Comparison of ENCODE assay signal across 1 cellular context in the genomic region with DNA sequence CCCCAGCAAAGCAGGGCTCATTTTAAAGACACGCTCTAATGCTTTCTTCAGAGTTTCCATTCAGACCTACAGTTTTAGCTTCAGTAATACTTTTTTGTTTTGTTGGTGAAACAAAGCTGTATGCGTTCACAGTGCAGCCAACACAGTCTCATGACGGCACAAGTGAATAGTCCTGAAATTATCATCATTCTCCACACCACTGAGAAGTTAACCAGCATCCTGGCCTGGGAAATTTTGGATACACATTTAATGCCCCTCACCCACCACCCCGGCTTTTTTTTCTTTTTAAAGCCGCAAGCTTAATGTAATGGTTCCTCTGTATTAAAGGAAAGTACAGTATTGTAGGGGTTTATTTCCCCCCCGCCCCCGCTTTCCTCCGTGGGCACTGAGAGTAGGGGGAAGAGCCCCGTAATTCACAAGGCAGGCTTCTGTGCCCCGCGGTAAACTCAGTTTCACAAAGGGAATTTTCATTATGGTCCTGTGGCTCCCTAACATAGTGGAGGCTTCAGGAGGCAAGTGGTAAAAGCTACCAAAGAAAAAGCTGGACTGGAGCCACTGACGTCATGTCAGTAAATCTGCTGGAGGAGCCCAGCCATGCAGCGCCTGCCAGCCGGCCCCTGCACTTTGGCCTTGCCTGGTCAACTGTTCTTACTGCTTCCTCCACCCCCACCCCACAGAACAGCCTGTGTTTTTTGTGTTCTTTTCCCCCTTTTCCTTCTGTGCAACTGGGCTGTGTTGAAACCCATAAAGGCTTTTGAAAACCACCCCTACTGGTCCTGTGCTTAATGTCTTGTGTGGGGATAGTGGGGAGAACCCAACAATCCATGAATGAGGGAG.
TF ChIP-seq lines count a peak whose summit lies in the region.

No MANE protein-coding gene starts in this region.

TF ChIP-seq in HepG2, 621 proteins besides CTCF, POLR2A, EP300 and RAD21 (continued from another document and continues in another):
- no peak for TF ChIP-seq THAP9 (CRISPR knock-in tag; IDR thresholded peaks at IDR 0.05; ENCODE audit: borderline replicate concordance)
- no peak for TF ChIP-seq RFXAP (CRISPR knock-in tag; IDR thresholded peaks at IDR 0.05; ENCODE audit: borderline replicate concordance)
- no peak for TF ChIP-seq JDP2 (CRISPR knock-in tag; IDR thresholded peaks at IDR 0.05; ENCODE audit: borderline replicate concordance)
- TF ChIP-seq FOXP4 (CRISPR knock-in tag; IDR thresholded peaks at IDR 0.05): no peak; the same call in 1 of the 2 replicates
- TF ChIP-seq ZNF33A (CRISPR knock-in tag; IDR thresholded peaks at IDR 0.05; ENCODE audit: borderline replicate concordance): no peak
- no peak for TF ChIP-seq PAF1 (CRISPR knock-in tag; IDR thresholded peaks at IDR 0.05)
- no peak for TF ChIP-seq RAD51 (IDR thresholded peaks at IDR 0.05; ENCODE audit: borderline replicate concordance)
- TF ChIP-seq ZFY (CRISPR knock-in tag; IDR thresholded peaks at IDR 0.05): no peak; the same call in 1 of the 2 replicates
- TF ChIP-seq SRSF1 (optimal IDR thresholded peaks at IDR 0.05; ENCODE audit: low read depth, low read length): no peak
- TF ChIP-seq ATF5 (CRISPR knock-in tag; IDR thresholded peaks at IDR 0.05; ENCODE audit: low read depth): no peak
- no peak for TF ChIP-seq ZNF280D (CRISPR knock-in tag; IDR thresholded peaks at IDR 0.05)
- no peak for TF ChIP-seq ZMAT5 (CRISPR knock-in tag; IDR thresholded peaks at IDR 0.05; ENCODE audit: borderline replicate concordance, low read depth)
- no peak for TF ChIP-seq GLMP (CRISPR knock-in tag; IDR thresholded peaks at IDR 0.05; ENCODE audit: borderline replicate concordance)
- TF ChIP-seq, protein P1, sequence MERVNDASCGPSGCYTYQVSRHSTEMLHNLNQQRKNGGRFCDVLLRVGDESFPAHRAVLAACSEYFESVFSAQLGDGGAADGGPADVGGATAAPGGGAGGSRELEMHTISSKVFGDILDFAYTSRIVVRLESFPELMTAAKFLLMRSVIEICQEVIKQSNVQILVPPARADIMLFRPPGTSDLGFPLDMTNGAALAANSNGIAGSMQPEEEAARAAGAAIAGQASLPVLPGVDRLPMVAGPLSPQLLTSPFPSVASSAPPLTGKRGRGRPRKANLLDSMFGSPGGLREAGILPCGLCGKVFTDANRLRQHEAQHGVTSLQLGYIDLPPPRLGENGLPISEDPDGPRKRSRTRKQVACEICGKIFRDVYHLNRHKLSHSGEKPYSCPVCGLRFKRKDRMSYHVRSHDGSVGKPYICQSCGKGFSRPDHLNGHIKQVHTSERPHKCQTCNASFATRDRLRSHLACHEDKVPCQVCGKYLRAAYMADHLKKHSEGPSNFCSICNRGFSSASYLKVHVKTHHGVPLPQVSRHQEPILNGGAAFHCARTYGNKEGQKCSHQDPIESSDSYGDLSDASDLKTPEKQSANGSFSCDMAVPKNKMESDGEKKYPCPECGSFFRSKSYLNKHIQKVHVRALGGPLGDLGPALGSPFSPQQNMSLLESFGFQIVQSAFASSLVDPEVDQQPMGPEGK (CRISPR knock-in tag; IDR thresholded peaks at IDR 0.05): peak; percentile 81
- TF ChIP-seq, protein P2, sequence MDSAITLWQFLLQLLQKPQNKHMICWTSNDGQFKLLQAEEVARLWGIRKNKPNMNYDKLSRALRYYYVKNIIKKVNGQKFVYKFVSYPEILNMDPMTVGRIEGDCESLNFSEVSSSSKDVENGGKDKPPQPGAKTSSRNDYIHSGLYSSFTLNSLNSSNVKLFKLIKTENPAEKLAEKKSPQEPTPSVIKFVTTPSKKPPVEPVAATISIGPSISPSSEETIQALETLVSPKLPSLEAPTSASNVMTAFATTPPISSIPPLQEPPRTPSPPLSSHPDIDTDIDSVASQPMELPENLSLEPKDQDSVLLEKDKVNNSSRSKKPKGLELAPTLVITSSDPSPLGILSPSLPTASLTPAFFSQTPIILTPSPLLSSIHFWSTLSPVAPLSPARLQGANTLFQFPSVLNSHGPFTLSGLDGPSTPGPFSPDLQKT (CRISPR knock-in tag; IDR thresholded peaks at IDR 0.05; ENCODE audit: borderline replicate concordance): no peak
- 0 out of 2 replicates have a peak, but pooled peaks have one; percentile 46 for TF ChIP-seq IRF2 (CRISPR knock-in tag; IDR thresholded peaks at IDR 0.05)
- no peak for TF ChIP-seq ZNF549 (CRISPR knock-in tag; IDR thresholded peaks at IDR 0.05)
- TF ChIP-seq NKX3-1 (CRISPR knock-in tag; IDR thresholded peaks at IDR 0.05): no peak
- TF ChIP-seq IKZF1 (IDR thresholded peaks at IDR 0.05): no peak
- peak; percentile 7; the same call in 1 of the 2 replicates for TF ChIP-seq RXRB (CRISPR knock-in tag; IDR thresholded peaks at IDR 0.05; ENCODE audit: borderline replicate concordance)
- TF ChIP-seq, protein P3, sequence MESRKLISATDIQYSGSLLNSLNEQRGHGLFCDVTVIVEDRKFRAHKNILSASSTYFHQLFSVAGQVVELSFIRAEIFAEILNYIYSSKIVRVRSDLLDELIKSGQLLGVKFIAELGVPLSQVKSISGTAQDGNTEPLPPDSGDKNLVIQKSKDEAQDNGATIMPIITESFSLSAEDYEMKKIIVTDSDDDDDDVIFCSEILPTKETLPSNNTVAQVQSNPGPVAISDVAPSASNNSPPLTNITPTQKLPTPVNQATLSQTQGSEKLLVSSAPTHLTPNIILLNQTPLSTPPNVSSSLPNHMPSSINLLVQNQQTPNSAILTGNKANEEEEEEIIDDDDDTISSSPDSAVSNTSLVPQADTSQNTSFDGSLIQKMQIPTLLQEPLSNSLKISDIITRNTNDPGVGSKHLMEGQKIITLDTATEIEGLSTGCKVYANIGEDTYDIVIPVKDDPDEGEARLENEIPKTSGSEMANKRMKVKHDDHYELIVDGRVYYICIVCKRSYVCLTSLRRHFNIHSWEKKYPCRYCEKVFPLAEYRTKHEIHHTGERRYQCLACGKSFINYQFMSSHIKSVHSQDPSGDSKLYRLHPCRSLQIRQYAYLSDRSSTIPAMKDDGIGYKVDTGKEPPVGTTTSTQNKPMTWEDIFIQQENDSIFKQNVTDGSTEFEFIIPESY (CRISPR knock-in tag; IDR thresholded peaks at IDR 0.05): no peak
- TF ChIP-seq DNMT1 (CRISPR knock-in tag; IDR thresholded peaks at IDR 0.05): no peak
- TF ChIP-seq YEATS2 (CRISPR knock-in tag; IDR thresholded peaks at IDR 0.05; ENCODE audit: borderline replicate concordance): no peak
- TF ChIP-seq, protein P4, sequence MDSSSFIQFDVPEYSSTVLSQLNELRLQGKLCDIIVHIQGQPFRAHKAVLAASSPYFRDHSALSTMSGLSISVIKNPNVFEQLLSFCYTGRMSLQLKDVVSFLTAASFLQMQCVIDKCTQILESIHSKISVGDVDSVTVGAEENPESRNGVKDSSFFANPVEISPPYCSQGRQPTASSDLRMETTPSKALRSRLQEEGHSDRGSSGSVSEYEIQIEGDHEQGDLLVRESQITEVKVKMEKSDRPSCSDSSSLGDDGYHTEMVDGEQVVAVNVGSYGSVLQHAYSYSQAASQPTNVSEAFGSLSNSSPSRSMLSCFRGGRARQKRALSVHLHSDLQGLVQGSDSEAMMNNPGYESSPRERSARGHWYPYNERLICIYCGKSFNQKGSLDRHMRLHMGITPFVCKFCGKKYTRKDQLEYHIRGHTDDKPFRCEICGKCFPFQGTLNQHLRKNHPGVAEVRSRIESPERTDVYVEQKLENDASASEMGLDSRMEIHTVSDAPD (CRISPR knock-in tag; IDR thresholded peaks at IDR 0.05): no peak
- no peak for TF ChIP-seq SAFB2 (CRISPR knock-in tag; IDR thresholded peaks at IDR 0.05; ENCODE audit: borderline replicate concordance, low read depth)
- peak; percentile 30; the same call in 1 of the 2 replicates for TF ChIP-seq KDM2A (CRISPR knock-in tag; IDR thresholded peaks at IDR 0.05; ENCODE audit: borderline replicate concordance, low read depth)
- TF ChIP-seq, protein P5, sequence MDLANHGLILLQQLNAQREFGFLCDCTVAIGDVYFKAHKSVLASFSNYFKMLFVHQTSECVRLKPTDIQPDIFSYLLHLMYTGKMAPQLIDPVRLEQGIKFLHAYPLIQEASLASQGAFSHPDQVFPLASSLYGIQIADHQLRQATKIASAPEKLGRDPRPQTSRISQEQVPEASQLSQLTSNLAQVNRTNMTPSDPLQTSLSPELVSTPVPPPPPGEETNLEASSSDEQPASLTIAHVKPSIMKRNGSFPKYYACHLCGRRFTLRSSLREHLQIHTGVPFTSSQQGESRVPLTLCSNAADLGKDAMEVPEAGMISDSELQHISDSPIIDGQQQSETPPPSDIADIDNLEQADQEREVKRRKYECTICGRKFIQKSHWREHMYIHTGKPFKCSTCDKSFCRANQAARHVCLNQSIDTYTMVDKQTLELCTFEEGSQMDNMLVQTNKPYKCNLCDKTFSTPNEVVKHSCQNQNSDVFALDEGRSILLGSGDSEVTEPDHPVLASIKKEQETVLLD (CRISPR knock-in tag; IDR thresholded peaks at IDR 0.05; ENCODE audit: low read depth): no peak
- TF ChIP-seq, protein P6, sequence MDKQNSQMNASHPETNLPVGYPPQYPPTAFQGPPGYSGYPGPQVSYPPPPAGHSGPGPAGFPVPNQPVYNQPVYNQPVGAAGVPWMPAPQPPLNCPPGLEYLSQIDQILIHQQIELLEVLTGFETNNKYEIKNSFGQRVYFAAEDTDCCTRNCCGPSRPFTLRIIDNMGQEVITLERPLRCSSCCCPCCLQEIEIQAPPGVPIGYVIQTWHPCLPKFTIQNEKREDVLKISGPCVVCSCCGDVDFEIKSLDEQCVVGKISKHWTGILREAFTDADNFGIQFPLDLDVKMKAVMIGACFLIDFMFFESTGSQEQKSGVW (CRISPR knock-in tag; IDR thresholded peaks at IDR 0.05; ENCODE audit: borderline replicate concordance): no peak
- no peak for TF ChIP-seq ARNTL (CRISPR knock-in tag; IDR thresholded peaks at IDR 0.05)
- TF ChIP-seq ERF (CRISPR knock-in tag; IDR thresholded peaks at IDR 0.05): peak; percentile 74
- no peak for TF ChIP-seq TSC22D2 (CRISPR knock-in tag; IDR thresholded peaks at IDR 0.05; ENCODE audit: borderline replicate concordance)
- TF ChIP-seq ELF4 (CRISPR knock-in tag; IDR thresholded peaks at IDR 0.05; ENCODE audit: borderline replicate concordance): no peak
- no peak for TF ChIP-seq BHLHE40 (IDR thresholded peaks at IDR 0.05; ENCODE audit: low read length)
- no peak for TF ChIP-seq ZNF780A (CRISPR knock-in tag; IDR thresholded peaks at IDR 0.05)
